In the genomic region with DNA sequence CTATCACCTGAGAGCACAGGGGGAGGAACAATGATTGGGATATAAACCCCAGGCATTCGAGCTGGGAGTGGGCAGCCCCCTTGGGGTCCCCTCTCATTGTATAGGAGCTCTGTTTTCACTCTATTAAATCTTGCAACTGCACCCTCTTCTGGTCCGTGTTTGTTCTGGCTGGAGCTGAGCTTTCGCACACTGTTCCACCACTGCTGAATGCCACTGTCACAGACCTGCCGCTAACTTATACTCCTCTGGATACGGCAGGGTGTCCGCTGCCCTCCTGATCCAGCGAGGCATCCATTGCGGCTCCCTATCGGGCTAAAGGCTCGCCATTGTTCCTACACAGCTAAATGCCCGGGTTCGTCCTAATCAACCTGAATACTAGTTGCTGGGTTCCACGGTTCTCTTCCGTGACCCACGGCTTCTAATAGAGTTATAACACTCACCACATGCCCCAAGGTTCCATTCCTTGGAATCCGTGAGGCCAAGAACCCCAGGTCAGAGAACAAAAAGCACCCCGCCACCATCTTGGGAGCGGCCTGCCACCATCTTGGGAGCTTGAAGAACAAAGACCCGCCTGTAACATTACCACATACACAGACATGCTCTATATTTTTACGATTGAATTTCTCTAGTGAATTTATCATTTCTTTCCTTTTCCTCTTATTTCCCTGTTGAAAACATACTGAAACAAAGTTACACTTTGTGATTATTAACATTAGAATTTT, we compare ENCODE assay signal across 2 cellular contexts.
TF ChIP-seq lines count a peak whose summit lies in the region.

No MANE protein-coding gene starts in this region.

TF ChIP-seq in GM23338, 12 proteins besides CTCF, POLR2A, EP300 and RAD21 (continues in another document):
- TF ChIP-seq NANOG (IDR thresholded peaks at IDR 0.05; ENCODE audit: borderline replicate concordance), result no peak
- no peak for TF ChIP-seq CREB1 (CRISPR knock-in tag; IDR thresholded peaks at IDR 0.05; ENCODE audit: low read depth)
- TF ChIP-seq STAT1 (IDR thresholded peaks at IDR 0.05; ENCODE audit: unreplicated experiment), result no peak
- TF ChIP-seq, protein P1, sequence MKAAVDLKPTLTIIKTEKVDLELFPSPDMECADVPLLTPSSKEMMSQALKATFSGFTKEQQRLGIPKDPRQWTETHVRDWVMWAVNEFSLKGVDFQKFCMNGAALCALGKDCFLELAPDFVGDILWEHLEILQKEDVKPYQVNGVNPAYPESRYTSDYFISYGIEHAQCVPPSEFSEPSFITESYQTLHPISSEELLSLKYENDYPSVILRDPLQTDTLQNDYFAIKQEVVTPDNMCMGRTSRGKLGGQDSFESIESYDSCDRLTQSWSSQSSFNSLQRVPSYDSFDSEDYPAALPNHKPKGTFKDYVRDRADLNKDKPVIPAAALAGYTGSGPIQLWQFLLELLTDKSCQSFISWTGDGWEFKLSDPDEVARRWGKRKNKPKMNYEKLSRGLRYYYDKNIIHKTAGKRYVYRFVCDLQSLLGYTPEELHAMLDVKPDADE (IDR thresholded peaks at IDR 0.05), result no peak
- TF ChIP-seq, protein P2, sequence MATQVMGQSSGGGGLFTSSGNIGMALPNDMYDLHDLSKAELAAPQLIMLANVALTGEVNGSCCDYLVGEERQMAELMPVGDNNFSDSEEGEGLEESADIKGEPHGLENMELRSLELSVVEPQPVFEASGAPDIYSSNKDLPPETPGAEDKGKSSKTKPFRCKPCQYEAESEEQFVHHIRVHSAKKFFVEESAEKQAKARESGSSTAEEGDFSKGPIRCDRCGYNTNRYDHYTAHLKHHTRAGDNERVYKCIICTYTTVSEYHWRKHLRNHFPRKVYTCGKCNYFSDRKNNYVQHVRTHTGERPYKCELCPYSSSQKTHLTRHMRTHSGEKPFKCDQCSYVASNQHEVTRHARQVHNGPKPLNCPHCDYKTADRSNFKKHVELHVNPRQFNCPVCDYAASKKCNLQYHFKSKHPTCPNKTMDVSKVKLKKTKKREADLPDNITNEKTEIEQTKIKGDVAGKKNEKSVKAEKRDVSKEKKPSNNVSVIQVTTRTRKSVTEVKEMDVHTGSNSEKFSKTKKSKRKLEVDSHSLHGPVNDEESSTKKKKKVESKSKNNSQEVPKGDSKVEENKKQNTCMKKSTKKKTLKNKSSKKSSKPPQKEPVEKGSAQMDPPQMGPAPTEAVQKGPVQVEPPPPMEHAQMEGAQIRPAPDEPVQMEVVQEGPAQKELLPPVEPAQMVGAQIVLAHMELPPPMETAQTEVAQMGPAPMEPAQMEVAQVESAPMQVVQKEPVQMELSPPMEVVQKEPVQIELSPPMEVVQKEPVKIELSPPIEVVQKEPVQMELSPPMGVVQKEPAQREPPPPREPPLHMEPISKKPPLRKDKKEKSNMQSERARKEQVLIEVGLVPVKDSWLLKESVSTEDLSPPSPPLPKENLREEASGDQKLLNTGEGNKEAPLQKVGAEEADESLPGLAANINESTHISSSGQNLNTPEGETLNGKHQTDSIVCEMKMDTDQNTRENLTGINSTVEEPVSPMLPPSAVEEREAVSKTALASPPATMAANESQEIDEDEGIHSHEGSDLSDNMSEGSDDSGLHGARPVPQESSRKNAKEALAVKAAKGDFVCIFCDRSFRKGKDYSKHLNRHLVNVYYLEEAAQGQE (IDR thresholded peaks at IDR 0.05; ENCODE audit: unreplicated experiment), result no peak
- TF ChIP-seq JUNB (IDR thresholded peaks at IDR 0.05; ENCODE audit: unreplicated experiment), result no peak
- no peak for TF ChIP-seq ZNF331 (CRISPR knock-in tag; IDR thresholded peaks at IDR 0.05; ENCODE audit: low read depth)
- TF ChIP-seq, protein P3, sequence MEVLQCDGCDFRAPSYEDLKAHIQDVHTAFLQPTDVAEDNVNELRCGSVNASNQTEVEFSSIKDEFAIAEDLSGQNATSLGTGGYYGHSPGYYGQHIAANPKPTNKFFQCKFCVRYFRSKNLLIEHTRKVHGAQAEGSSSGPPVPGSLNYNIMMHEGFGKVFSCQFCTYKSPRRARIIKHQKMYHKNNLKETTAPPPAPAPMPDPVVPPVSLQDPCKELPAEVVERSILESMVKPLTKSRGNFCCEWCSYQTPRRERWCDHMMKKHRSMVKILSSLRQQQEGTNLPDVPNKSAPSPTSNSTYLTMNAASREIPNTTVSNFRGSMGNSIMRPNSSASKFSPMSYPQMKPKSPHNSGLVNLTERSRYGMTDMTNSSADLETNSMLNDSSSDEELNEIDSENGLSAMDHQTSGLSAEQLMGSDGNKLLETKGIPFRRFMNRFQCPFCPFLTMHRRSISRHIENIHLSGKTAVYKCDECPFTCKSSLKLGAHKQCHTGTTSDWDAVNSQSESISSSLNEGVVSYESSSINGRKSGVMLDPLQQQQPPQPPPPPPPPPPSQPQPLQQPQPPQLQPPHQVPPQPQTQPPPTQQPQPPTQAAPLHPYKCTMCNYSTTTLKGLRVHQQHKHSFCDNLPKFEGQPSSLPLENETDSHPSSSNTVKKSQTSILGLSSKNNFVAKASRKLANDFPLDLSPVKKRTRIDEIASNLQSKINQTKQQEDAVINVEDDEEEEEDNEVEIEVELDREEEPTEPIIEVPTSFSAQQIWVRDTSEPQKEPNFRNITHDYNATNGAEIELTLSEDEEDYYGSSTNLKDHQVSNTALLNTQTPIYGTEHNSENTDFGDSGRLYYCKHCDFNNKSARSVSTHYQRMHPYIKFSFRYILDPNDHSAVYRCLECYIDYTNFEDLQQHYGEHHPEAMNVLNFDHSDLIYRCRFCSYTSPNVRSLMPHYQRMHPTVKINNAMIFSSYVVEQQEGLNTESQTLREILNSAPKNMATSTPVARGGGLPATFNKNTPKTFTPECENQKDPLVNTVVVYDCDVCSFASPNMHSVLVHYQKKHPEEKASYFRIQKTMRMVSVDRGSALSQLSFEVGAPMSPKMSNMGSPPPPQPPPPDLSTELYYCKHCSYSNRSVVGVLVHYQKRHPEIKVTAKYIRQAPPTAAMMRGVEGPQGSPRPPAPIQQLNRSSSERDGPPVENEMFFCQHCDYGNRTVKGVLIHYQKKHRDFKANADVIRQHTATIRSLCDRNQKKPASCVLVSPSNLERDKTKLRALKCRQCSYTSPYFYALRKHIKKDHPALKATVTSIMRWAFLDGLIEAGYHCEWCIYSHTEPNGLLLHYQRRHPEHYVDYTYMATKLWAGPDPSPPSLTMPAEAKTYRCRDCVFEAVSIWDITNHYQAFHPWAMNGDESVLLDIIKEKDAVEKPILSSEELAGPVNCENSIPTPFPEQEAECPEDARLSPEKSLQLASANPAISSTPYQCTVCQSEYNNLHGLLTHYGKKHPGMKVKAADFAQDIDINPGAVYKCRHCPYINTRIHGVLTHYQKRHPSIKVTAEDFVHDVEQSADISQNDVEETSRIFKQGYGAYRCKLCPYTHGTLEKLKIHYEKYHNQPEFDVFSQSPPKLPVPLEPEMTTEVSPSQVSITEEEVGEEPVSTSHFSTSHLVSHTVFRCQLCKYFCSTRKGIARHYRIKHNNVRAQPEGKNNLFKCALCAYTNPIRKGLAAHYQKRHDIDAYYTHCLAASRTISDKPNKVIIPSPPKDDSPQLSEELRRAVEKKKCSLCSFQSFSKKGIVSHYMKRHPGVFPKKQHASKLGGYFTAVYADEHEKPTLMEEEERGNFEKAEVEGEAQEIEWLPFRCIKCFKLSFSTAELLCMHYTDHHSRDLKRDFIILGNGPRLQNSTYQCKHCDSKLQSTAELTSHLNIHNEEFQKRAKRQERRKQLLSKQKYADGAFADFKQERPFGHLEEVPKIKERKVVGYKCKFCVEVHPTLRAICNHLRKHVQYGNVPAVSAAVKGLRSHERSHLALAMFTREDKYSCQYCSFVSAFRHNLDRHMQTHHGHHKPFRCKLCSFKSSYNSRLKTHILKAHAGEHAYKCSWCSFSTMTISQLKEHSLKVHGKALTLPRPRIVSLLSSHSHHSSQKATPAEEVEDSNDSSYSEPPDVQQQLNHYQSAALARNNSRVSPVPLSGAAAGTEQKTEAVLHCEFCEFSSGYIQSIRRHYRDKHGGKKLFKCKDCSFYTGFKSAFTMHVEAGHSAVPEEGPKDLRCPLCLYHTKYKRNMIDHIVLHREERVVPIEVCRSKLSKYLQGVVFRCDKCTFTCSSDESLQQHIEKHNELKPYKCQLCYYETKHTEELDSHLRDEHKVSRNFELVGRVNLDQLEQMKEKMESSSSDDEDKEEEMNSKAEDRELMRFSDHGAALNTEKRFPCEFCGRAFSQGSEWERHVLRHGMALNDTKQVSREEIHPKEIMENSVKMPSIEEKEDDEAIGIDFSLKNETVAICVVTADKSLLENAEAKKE (CRISPR knock-in tag; IDR thresholded peaks at IDR 0.05), result no peak

TF ChIP-seq in H1, 55 proteins besides CTCF, POLR2A, EP300 and RAD21:
- TF ChIP-seq SUZ12 (IDR thresholded peaks at IDR 0.05; ENCODE audit: low read length), result no peak
- peak; percentile 77; the same call in 1 of the 2 replicates for TF ChIP-seq YY1 (IDR thresholded peaks at IDR 0.05; ENCODE audit: low read depth, low read length)
- TF ChIP-seq, protein P4, sequence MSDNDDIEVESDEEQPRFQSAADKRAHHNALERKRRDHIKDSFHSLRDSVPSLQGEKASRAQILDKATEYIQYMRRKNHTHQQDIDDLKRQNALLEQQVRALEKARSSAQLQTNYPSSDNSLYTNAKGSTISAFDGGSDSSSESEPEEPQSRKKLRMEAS (IDR thresholded peaks at IDR 0.05), result no peak
- TF ChIP-seq RFX5 (IDR thresholded peaks at IDR 0.05; ENCODE audit: borderline replicate concordance, low read depth, low read length), result no peak
- no peak for TF ChIP-seq KDM5A (IDR thresholded peaks at IDR 0.05; ENCODE audit: low read length)
